ENCODE assay signal across 18 cellular contexts in genomic region chr17:39776267-39776666, GRCh38. TPM values are rescaled to one million over a fixed set of nuclear protein-coding genes. Genes with fewer than 3 reads are reported as not detected.
DNase-seq lines count a peak whose midpoint lies in the region; ATAC-seq lines count a peak whose summit lies in the region.
"Had no signal": no experiment of that assay in that cellular context is flagged by ENCODE, and none has a peak within 500 bp of the region (broad histone marks: within the 10 kb centered on the region; RNA-seq: fewer than 3 reads in every experiment).

No MANE protein-coding gene starts in this region.

- H3K4me3 Mint-ChIP-seq in CD4-positive, alpha-beta memory T cell, result peak overlapping the region; percentile 93 to 99 (median 96)
- H3K4me3 Mint-ChIP-seq in IgD-negative memory B cell, result peak overlapping the region; percentile 90 to 96 (median 94)
- H3K4me3 Mint-ChIP-seq in naive thymus-derived CD8-positive, alpha-beta T cell, result peak overlapping the region; percentile 81 to 96 (median 91)

- no peaks in the 10 kb centered on the region for H3K27me3 ChIP-seq in CD4-positive, alpha-beta memory T cell (ENCODE audit: insufficient read depth, low read length)

- peaks cover 40 to 47% of the 10 kb centered on the region in 2 donors for H3K36me3 Mint-ChIP-seq in CD4-positive, alpha-beta memory T cell
- peaks cover 27% of the 10 kb centered on the region for H3K36me3 Mint-ChIP-seq in IgD-negative memory B cell
- peaks cover 0 to 44% (median 19%) of the 10 kb centered on the region in 3 donors for H3K36me3 Mint-ChIP-seq in naive thymus-derived CD8-positive, alpha-beta T cell

- CTCF ChIA-PET in CD4-positive, alpha-beta memory T cell (lab: Charles Lee; ENCODE audit: partially characterized antibody), result interaction anchor here (0.9 to 2.6 kb wide), 6 partner anchors 10 to 153 kb away, joined by 3 to 25 read pairs (median 3); partner anchors contain the start of gene MIEN1

- H3K9me3 ChIP-seq in CD4-positive, alpha-beta memory T cell (ENCODE audit: control insufficient read depth in 1 of 2, low read length in 2 of 2), result no peaks in the 10 kb centered on the region

- H3K9me3 Mint-ChIP-seq in CD4-positive, alpha-beta memory T cell, result no peaks in the 10 kb centered on the region
- no peaks in the 10 kb centered on the region for H3K9me3 Mint-ChIP-seq in IgD-negative memory B cell
- no peaks in the 10 kb centered on the region for H3K9me3 Mint-ChIP-seq in naive thymus-derived CD8-positive, alpha-beta T cell

- H3K4me1 ChIP-seq in CD4-positive, alpha-beta memory T cell (ENCODE audit: insufficient read depth, low read length), result peaks cover 84% of the 10 kb centered on the region
- H3K4me1 ChIP-seq: parathyroid adenoma had no signal

- peak overlapping the region; percentile 89 to 98 (median 95) for H3K27ac Mint-ChIP-seq in CD4-positive, alpha-beta memory T cell
- peak overlapping the region; percentile 78 to 98 (median 91) for H3K27ac Mint-ChIP-seq in IgD-negative memory B cell
- H3K27ac Mint-ChIP-seq in naive thymus-derived CD8-positive, alpha-beta T cell, result peak overlapping the region; percentile 89 to 100 (median 95)

- peak overlapping the region; percentile 64 to 74 for H3K4me3 ChIP-seq in CD4-positive, alpha-beta memory T cell (ENCODE audit: low read length in 2 of 2)

- intact Hi-C loops in CD4-positive, alpha-beta memory T cell (cut with micrococcal nuclease), result loop anchor here (2.0 kb wide), 2 partner anchors 15 to 37 kb away; no protein-coding TSS in a partner anchor

- H3K4me1 Mint-ChIP-seq in CD4-positive, alpha-beta memory T cell, result peaks cover 52 to 88% (median 68%) of the 10 kb centered on the region in 4 donors
- H3K4me1 Mint-ChIP-seq in IgD-negative memory B cell, result peaks cover 57 to 67% (median 58%) of the 10 kb centered on the region in 3 donors
- H3K4me1 Mint-ChIP-seq in naive thymus-derived CD8-positive, alpha-beta T cell, result peaks cover 47 to 91% (median 85%) of the 10 kb centered on the region in 4 donors

- ATAC-seq in naive thymus-derived CD8-positive, alpha-beta T cell, result peak; percentile 29 to 45
- no peak for ATAC-seq in GM21447 (IDR thresholded peaks at IDR 0.05; ENCODE audit: unreplicated experiment)
- ATAC-seq: Panc1 had no signal

- POLR2A ChIA-PET in CD4-positive, alpha-beta memory T cell (lab: Charles Lee; ENCODE audit: partially characterized antibody), result interaction anchor here (0.9 to 12.5 kb wide), 13 partner anchors 9 to 153 kb away, joined by 3 to 174 read pairs (median 17); partner anchors contain the start of genes IKZF3, MIEN1 and ZPBP2
- POLR2A ChIA-PET in naive thymus-derived CD8-positive, alpha-beta T cell (lab: Charles Lee), result interaction anchor here (0.6 to 7.1 kb wide), 12 partner anchors 12 to 150 kb away, joined by 3 to 64 read pairs (median 5); no protein-coding TSS in a partner anchor

- no peaks in the 10 kb centered on the region for H3K27me3 Mint-ChIP-seq in CD4-positive, alpha-beta memory T cell
- no peaks in the 10 kb centered on the region for H3K27me3 Mint-ChIP-seq in IgD-negative memory B cell
- no peaks in the 10 kb centered on the region for H3K27me3 Mint-ChIP-seq in naive thymus-derived CD8-positive, alpha-beta T cell

- H3K27ac ChIP-seq in CD4-positive, alpha-beta memory T cell (ENCODE audit: low read depth, low read length), result peak overlapping the region; percentile 77
- H3K27ac ChIP-seq: parathyroid adenoma had no signal

- H3K36me3 ChIP-seq in CD4-positive, alpha-beta memory T cell (ENCODE audit: insufficient read depth, low read length), result no peaks in the 10 kb centered on the region

- peak in 2 of 5 donors; percentile 29 to 59 for DNase-seq in CD4-positive, alpha-beta memory T cell
- peak; percentile 30 for DNase-seq in activated naive CD4-positive, alpha-beta T cell treated with anti-CD3 and anti-CD28 coated beads, Interleukin-2, amount 50 U/mL, for 16 hours
- no peak for DNase-seq in naive thymus-derived CD8-positive, alpha-beta T cell
- DNase-seq in NCI-H2107 (lab: John Stamatoyannopoulos, UW), result no peak
- no peak for DNase-seq in NCI-H526 treated with DMSO at 0.1 percent for 48 hours (lab: John Stamatoyannopoulos, UW)
- no peak for DNase-seq in H4 (ENCODE audit: low spot score)
- DNase-seq: activated CD4-positive, alpha-beta T cell treated with anti-CD3 and anti-CD28 coated beads, Interleukin-2, amount 50 U/mL, for 48 hours; amniotic stem cell; cortex of kidney; EL; H7; mesenchymal stem cell; NCI-H2171; stimulated activated CD8-positive, alpha-beta memory T cell treated with anti-CD3 and anti-CD28 coated beads, Interleukin-4, amount 100 ng/mL, for 48 hours had no signal

RNA-seq across cellular contexts. Expression of gene GRB7, which starts 38.5 kb away (rescaled TPM):
- total RNA-seq in CD4-positive, alpha-beta memory T cell, result not detected
- polyA plus RNA-seq in CD4-positive, alpha-beta memory T cell, result not detected
- polyA plus RNA-seq in IgD-negative memory B cell, result not detected
- total RNA-seq in naive thymus-derived CD8-positive, alpha-beta T cell, result not detected
- not detected for polyA plus RNA-seq in naive thymus-derived CD8-positive, alpha-beta T cell
- 0.41 TPM in 1 of 2 replicates, not detected in the other for total RNA-seq in H4 (2014; rRNA removed; shearing (Covaris generic))

RNA-seq across cellular contexts. Expression of gene MIEN1, which starts 45.9 kb away (rescaled TPM):
- 10 to 100 TPM; 35.8 TPM for total RNA-seq in CD4-positive, alpha-beta memory T cell
- 10 to 100 TPM; 90.8 to 96.6 TPM for polyA plus RNA-seq in CD4-positive, alpha-beta memory T cell
- 113 TPM for polyA plus RNA-seq in IgD-negative memory B cell
- total RNA-seq in naive thymus-derived CD8-positive, alpha-beta T cell, result 10 to 100 TPM; 28.9 to 33.2 TPM
- polyA plus RNA-seq in naive thymus-derived CD8-positive, alpha-beta T cell, result 10 to 100 TPM; 75.6 to 81.6 (median 76.7) TPM
- 91.9 and 99.5 TPM in 2 replicates for total RNA-seq in H4 (2014; rRNA removed; shearing (Covaris generic))
